In the genomic region with DNA sequence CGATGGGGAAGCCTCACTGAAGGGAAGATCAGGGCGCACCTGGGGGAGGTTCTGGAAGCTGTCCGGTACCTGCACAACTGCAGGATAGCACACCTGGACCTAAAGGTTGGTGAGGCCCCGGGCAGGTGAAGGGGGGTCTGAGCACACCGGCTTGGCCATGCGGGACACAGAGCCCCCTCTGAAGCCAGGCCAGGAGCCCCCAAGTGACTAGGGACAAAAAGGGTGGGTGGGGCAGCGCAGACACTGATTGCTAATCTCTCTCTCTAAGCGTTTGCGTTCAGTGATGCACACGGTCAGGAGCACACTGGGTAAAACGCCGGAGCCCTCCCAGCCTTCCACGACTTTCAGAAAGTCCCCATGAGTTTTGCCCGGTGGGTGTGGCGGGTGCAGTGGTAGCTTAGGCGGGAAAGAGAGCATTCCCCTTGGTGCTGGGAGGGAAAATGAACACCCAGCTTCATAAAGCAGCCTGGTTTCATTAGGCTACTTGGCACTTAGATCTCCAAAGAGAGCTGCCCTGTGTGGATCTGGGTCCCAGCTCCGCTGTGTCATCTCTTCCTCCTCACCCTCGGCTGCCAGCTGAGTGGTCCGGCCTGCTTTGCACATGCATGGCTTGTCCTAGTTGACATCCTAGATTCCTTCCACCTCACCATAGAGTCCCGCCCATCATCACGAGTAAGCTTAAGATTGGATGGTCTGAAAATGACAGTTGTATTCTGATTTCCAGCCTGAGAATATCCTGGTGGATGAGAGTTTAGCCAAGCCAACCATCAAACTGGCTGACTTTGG, we compare ENCODE assay signal across 23 cellular contexts.
"Had no signal": no experiment of that assay in that cellular context is flagged by ENCODE, and none has a peak within 500 bp of the region (broad histone marks: within the 10 kb centered on the region; RNA-seq: fewer than 3 reads in every experiment).

No MANE protein-coding gene starts in this region.

- H3K27me3 ChIP-seq: body of pancreas, gastrocnemius medialis, right atrium auricular region, upper lobe of left lung had no signal

- H3K36me3 Mint-ChIP-seq: activated CD4-positive, alpha-beta memory T cell treated with anti-CD3 and anti-CD28 coated beads for 36 hours; activated naive CD8-positive, alpha-beta T cell treated with anti-CD3 and anti-CD28 coated beads, Interleukin-2, amount 10 ng/mL, durations not matched to agents 7 days and 5 days had no signal

- DNase-seq: activated CD4-positive, alpha-beta memory T cell treated with anti-CD3 and anti-CD28 coated beads for 36 hours; activated CD4-positive, alpha-beta T cell treated with anti-CD3 and anti-CD28 coated beads for 36 hours; activated naive CD4-positive, alpha-beta T cell; activated naive CD8-positive, alpha-beta T cell treated with anti-CD3 and anti-CD28 coated beads, Interleukin-2, amount 10 ng/mL, durations not matched to agents 7 days and 5 days; activated T-cell treated with anti-CD3 and anti-CD28 coated beads for 4 hours; amygdala; body of pancreas; caudate nucleus; endodermal cell; gastrocnemius medialis; head of caudate nucleus; kidney; SW 1271 had no signal

- H3K36me3 ChIP-seq: prostate gland had no signal

- H3K9me3 Mint-ChIP-seq: activated CD4-positive, alpha-beta memory T cell treated with anti-CD3 and anti-CD28 coated beads for 36 hours; activated naive CD8-positive, alpha-beta T cell treated with anti-CD3 and anti-CD28 coated beads, Interleukin-2, amount 10 ng/mL, durations not matched to agents 7 days and 5 days; endodermal cell; mesothelial cell of epicardium; nephron had no signal

- ATAC-seq: activated CD4-positive, alpha-beta T cell treated with anti-CD3 and anti-CD28 coated beads for 36 hours; body of pancreas; gastrocnemius medialis; left lobe of liver had no signal

- H3K9me3 ChIP-seq: body of pancreas, gastrocnemius medialis, prostate gland, right atrium auricular region, thoracic aorta, upper lobe of left lung had no signal

- H3K27ac ChIP-seq: body of pancreas, gastrocnemius medialis, prostate gland, right atrium auricular region, skin epidermis, thoracic aorta, upper lobe of left lung had no signal

- H3K4me3 ChIP-seq: body of pancreas, gastrocnemius medialis, lung, prostate gland, right atrium auricular region, skin epidermis, thoracic aorta, upper lobe of left lung had no signal

- FAIRE-seq: colon, kidney had no signal

- H3K4me1 Mint-ChIP-seq: activated CD4-positive, alpha-beta T cell treated with anti-CD3 and anti-CD28 coated beads for 36 hours; endodermal cell; mesothelial cell of epicardium had no signal

- H3K27me3 Mint-ChIP-seq: activated CD4-positive, alpha-beta memory T cell treated with anti-CD3 and anti-CD28 coated beads for 36 hours; activated CD4-positive, alpha-beta T cell treated with anti-CD3 and anti-CD28 coated beads for 36 hours; activated naive CD8-positive, alpha-beta T cell treated with anti-CD3 and anti-CD28 coated beads, Interleukin-2, amount 10 ng/mL, durations not matched to agents 7 days and 5 days had no signal

- H3K4me1 ChIP-seq: body of pancreas, gastrocnemius medialis, prostate gland, upper lobe of left lung had no signal

- H3K4me3 Mint-ChIP-seq: activated CD4-positive, alpha-beta memory T cell treated with anti-CD3 and anti-CD28 coated beads for 36 hours; activated CD4-positive, alpha-beta T cell treated with anti-CD3 and anti-CD28 coated beads for 36 hours; activated naive CD8-positive, alpha-beta T cell treated with anti-CD3 and anti-CD28 coated beads, Interleukin-2, amount 10 ng/mL, durations not matched to agents 7 days and 5 days; endodermal cell; mesothelial cell of epicardium; nephron had no signal

- H3K27ac Mint-ChIP-seq: activated CD4-positive, alpha-beta memory T cell treated with anti-CD3 and anti-CD28 coated beads for 36 hours; activated CD4-positive, alpha-beta T cell treated with anti-CD3 and anti-CD28 coated beads for 36 hours; activated naive CD8-positive, alpha-beta T cell treated with anti-CD3 and anti-CD28 coated beads, Interleukin-2, amount 10 ng/mL, durations not matched to agents 7 days and 5 days; endodermal cell; mesothelial cell of epicardium; nephron had no signal
